In genomic region chr3:32166654-32167053, GRCh38 we compare ENCODE assay signal across 28 cellular contexts.
"Had no signal": no experiment of that assay in that cellular context is flagged by ENCODE, and none has a peak within 500 bp of the region (broad histone marks: within the 10 kb centered on the region; RNA-seq: fewer than 3 reads in every experiment).

No MANE protein-coding gene starts in this region.

- DNase-seq: activated CD4-positive, alpha-beta T cell treated with anti-CD3 and anti-CD28 coated beads for 36 hours; activated CD4-positive, alpha-beta T cell treated with anti-CD3 and anti-CD28 coated beads, Interleukin-2, amount 10 ng/mL, durations not matched to agents 24 days and 14 days; activated CD4-positive, CD25-positive, alpha-beta regulatory T cell; activated CD4-positive, CD25-positive, alpha-beta regulatory T cell treated with anti-CD3 and anti-CD28 coated beads, Interleukin-2, amount 50 U/mL, for 72 hours; activated CD8-positive, alpha-beta memory T cell treated with anti-CD3 and anti-CD28 coated beads for 24 hours; activated CD8-positive, alpha-beta T cell treated with anti-CD3 and anti-CD28 coated beads for 36 hours; activated effector memory CD4-positive, alpha-beta T cell treated with Interleukin-2 at 50 U/mL for 16 hours; activated gamma-delta T cell treated with Interleukin-2 at 50 U/mL for 16 hours; activated naive CD4-positive, alpha-beta T cell treated with anti-CD3 and anti-CD28 coated beads, Interleukin-2, amount 50 U/mL, for 16 hours; activated naive CD4-positive, alpha-beta T cell treated with Interleukin-2 at 50 U/mL for 16 hours; activated T-cell treated with anti-CD3 and anti-CD28 coated beads, Interleukin-2, amount 50 U/mL, for 4 hours; amniotic stem cell; anterior cingulate cortex; brain microvascular endothelial cell; caudate nucleus; cortex of kidney; dermis blood vessel endothelial cell; effector CD4-positive, alpha-beta T cell; effector memory CD8-positive, alpha-beta T cell; erythroblast; foreskin melanocyte; T-helper 2 cell had no signal

- H3K9me3 Mint-ChIP-seq: activated CD4-positive, alpha-beta T cell treated with anti-CD3 and anti-CD28 coated beads, Interleukin-2, amount 10 ng/mL, durations not matched to agents 24 days and 14 days; effector memory CD8-positive, alpha-beta T cell had no signal

- H3K4me3 ChIP-seq: esophagus muscularis mucosa, gastroesophageal sphincter had no signal

- H3K27me3 ChIP-seq: brain microvascular endothelial cell, esophagus muscularis mucosa, gastroesophageal sphincter had no signal

- H3K4me1 ChIP-seq: esophagus muscularis mucosa, gastroesophageal sphincter had no signal

- H3K27me3 Mint-ChIP-seq: activated CD4-positive, alpha-beta T cell treated with anti-CD3 and anti-CD28 coated beads for 36 hours; activated CD4-positive, alpha-beta T cell treated with anti-CD3 and anti-CD28 coated beads, Interleukin-2, amount 10 ng/mL, durations not matched to agents 24 days and 14 days; activated CD8-positive, alpha-beta T cell treated with anti-CD3 and anti-CD28 coated beads for 36 hours; activated naive CD8-positive, alpha-beta T cell; activated T-helper 17 cell treated with anti-CD3 and anti-CD28 coated beads, Interleukin-2, amount 50 U/mL, for 72 hours; effector memory CD8-positive, alpha-beta T cell had no signal

- FAIRE-seq: astrocyte, colon had no signal

- H3K4me3 Mint-ChIP-seq: activated CD4-positive, alpha-beta T cell treated with anti-CD3 and anti-CD28 coated beads for 36 hours; activated CD4-positive, alpha-beta T cell treated with anti-CD3 and anti-CD28 coated beads, Interleukin-2, amount 10 ng/mL, durations not matched to agents 24 days and 14 days; activated CD8-positive, alpha-beta T cell treated with anti-CD3 and anti-CD28 coated beads for 36 hours; activated naive CD8-positive, alpha-beta T cell; activated T-cell treated with anti-CD3 and anti-CD28 coated beads, Interleukin-2, amount 50 U/mL, for 4 hours; activated T-helper 17 cell treated with anti-CD3 and anti-CD28 coated beads, Interleukin-2, amount 50 U/mL, for 72 hours; effector memory CD8-positive, alpha-beta T cell had no signal

- H3K27ac Mint-ChIP-seq: activated CD4-positive, alpha-beta T cell treated with anti-CD3 and anti-CD28 coated beads for 36 hours; activated CD4-positive, alpha-beta T cell treated with anti-CD3 and anti-CD28 coated beads, Interleukin-2, amount 10 ng/mL, durations not matched to agents 24 days and 14 days; activated CD8-positive, alpha-beta T cell treated with anti-CD3 and anti-CD28 coated beads for 36 hours; activated naive CD8-positive, alpha-beta T cell; activated T-helper 17 cell treated with anti-CD3 and anti-CD28 coated beads, Interleukin-2, amount 50 U/mL, for 72 hours; effector memory CD8-positive, alpha-beta T cell had no signal

- ATAC-seq: activated CD4-positive, alpha-beta T cell treated with anti-CD3 and anti-CD28 coated beads for 36 hours; activated CD8-positive, alpha-beta T cell treated with anti-CD3 and anti-CD28 coated beads for 36 hours; activated T-cell treated with anti-CD3 and anti-CD28 coated beads, Interleukin-2, amount 50 U/mL, for 4 hours; activated T-helper 17 cell treated with anti-CD3 and anti-CD28 coated beads, Interleukin-2, amount 50 U/mL, for 72 hours; effector memory CD8-positive, alpha-beta T cell; gastroesophageal sphincter had no signal

- H3K36me3 ChIP-seq: brain microvascular endothelial cell had no signal

- H3K27ac ChIP-seq: brain microvascular endothelial cell, esophagus muscularis mucosa, gastroesophageal sphincter had no signal

- H3K4me1 Mint-ChIP-seq: activated CD4-positive, alpha-beta T cell treated with anti-CD3 and anti-CD28 coated beads for 36 hours; activated CD4-positive, alpha-beta T cell treated with anti-CD3 and anti-CD28 coated beads, Interleukin-2, amount 10 ng/mL, durations not matched to agents 24 days and 14 days; activated T-helper 17 cell treated with anti-CD3 and anti-CD28 coated beads, Interleukin-2, amount 50 U/mL, for 72 hours had no signal
